8 cellular contexts compared by ENCODE assay signal in genomic region chr5:139561655-139562451, GRCh38. TPM values are rescaled to one million over a fixed set of nuclear protein-coding genes. Genes with fewer than 3 reads are reported as not detected.
DNase-seq lines count a peak whose midpoint lies in the region; ATAC-seq and TF ChIP-seq lines count a peak whose summit lies in the region.

No MANE protein-coding gene starts in this region.

- H3F3A ChIP-seq in neural progenitor cell (ENCODE audit: low read depth), result peaks cover 16% of the 10 kb centered on the region

- WGBS in tibial nerve, 2 donors, result 0% methylated on average over 31 to 52 of the region's 57 CpGs

- no peak for TF ChIP-seq POLR2A in tibial nerve (IDR thresholded peaks at IDR 0.05)

- H3K79me2 ChIP-seq in neural progenitor cell (ENCODE audit: low read depth), result peaks cover 57% of the 10 kb centered on the region

- peaks cover 31% of the 10 kb centered on the region for H3K4me1 Mint-ChIP-seq in neural progenitor cell

- peak overlapping the region; percentile 93 for H2AFZ ChIP-seq in neural progenitor cell (replicated peaks)

- no peaks in the 10 kb centered on the region for H3K27me3 ChIP-seq in neural progenitor cell
- no peaks in the 10 kb centered on the region for H3K27me3 ChIP-seq in tibial nerve

- no peaks in the 10 kb centered on the region for H3K9me3 Mint-ChIP-seq in neural progenitor cell

- DNase-seq in NCI-H1436 (lab: John Stamatoyannopoulos, UW) (peak; percentile 52), NCI-H1436 treated with DMSO at 0.1 percent for 48 hours (lab: John Stamatoyannopoulos, UW) (no peak), NCI-H510A (lab: John Stamatoyannopoulos, UW) (peak; percentile 28), foreskin fibroblast (peak in 1 of 2 donors; percentile 64), neural progenitor cell (ENCODE audit: low spot score) (peak; percentile 70), tibial nerve (ENCODE audit: low spot score in 2 of 2) (peak in 1 of 2 donors; percentile 5)
- peak; percentile 75 to 80 for DNase-seq in activated T-cell treated with anti-CD3 and anti-CD28 coated beads, Interleukin-2, amount 50 U/mL, for 48 hours

- no peak for TF ChIP-seq EP300 in tibial nerve (IDR thresholded peaks at IDR 0.05)

- H3K27ac Mint-ChIP-seq in neural progenitor cell, result peak overlapping the region; percentile 97

- H3K4me3 ChIP-seq in foreskin fibroblast (ENCODE audit: low read depth in 1 of 2, low read length in 2 of 2) (peak overlapping the region; percentile 56 to 75), neural progenitor cell (peak overlapping the region; percentile 92), tibial nerve (peak overlapping the region; percentile 88 to 99 (median 94))

- H3K27me3 Mint-ChIP-seq in neural progenitor cell (ENCODE audit: insufficient read depth, low read depth), result peaks cover 2% of the 10 kb centered on the region

- TF ChIP-seq CTCF in foreskin fibroblast (IDR thresholded peaks at IDR 0.05; ENCODE audit: low read depth, low read length), result no peak
- no peak for TF ChIP-seq CTCF in neural progenitor cell (IDR thresholded peaks at IDR 0.05)
- TF ChIP-seq CTCF in tibial nerve (IDR thresholded peaks at IDR 0.05), result no peak

- H3K27ac ChIP-seq in neural progenitor cell (peak overlapping the region; percentile 96), tibial nerve (peak overlapping the region; percentile 95 to 99 (median 96))

- H3K9me3 ChIP-seq in neural progenitor cell (ENCODE audit: low read depth) (no peaks in the 10 kb centered on the region), tibial nerve (no peaks in the 10 kb centered on the region)

- H4K20me1 ChIP-seq in neural progenitor cell (ENCODE audit: low read depth), result peaks cover 52% of the 10 kb centered on the region

- peak overlapping the region; percentile 90 for H3K9ac ChIP-seq in neural progenitor cell

- H3K4me1 ChIP-seq in neural progenitor cell, result peaks cover 12% of the 10 kb centered on the region
- peaks cover 0 to 54% (median 35%) of the 10 kb centered on the region in 4 donors for H3K4me1 ChIP-seq in tibial nerve

- H3K36me3 ChIP-seq in neural progenitor cell, result peaks cover 7% of the 10 kb centered on the region
- no peaks in the 10 kb centered on the region for H3K36me3 ChIP-seq in tibial nerve

- peaks cover 23% of the 10 kb centered on the region for H3K36me3 Mint-ChIP-seq in neural progenitor cell

- H3K4me3 Mint-ChIP-seq in neural progenitor cell, result peak overlapping the region; percentile 98

- ATAC-seq in HG02798 (IDR thresholded peaks at IDR 0.05; ENCODE audit: poor library complexity, unreplicated experiment), result peak; percentile 22

- H3K4me2 ChIP-seq in neural progenitor cell, result peak overlapping the region; percentile 84

RNA-seq across cellular contexts. Expression of gene UBE2D2, which starts 0.7 kb away (rescaled TPM):
- total RNA-seq in neural progenitor cell (ENCODE audit: low replicate concordance) (131 and 141 TPM in 2 replicates), tibial nerve (100 to 1,000 TPM in 2 of 4 donors, 10 to 100 TPM in 2; 85.9 to 118 (median 99.7) TPM)
